ENCODE assay signal across 7 cellular contexts in the genomic region with DNA sequence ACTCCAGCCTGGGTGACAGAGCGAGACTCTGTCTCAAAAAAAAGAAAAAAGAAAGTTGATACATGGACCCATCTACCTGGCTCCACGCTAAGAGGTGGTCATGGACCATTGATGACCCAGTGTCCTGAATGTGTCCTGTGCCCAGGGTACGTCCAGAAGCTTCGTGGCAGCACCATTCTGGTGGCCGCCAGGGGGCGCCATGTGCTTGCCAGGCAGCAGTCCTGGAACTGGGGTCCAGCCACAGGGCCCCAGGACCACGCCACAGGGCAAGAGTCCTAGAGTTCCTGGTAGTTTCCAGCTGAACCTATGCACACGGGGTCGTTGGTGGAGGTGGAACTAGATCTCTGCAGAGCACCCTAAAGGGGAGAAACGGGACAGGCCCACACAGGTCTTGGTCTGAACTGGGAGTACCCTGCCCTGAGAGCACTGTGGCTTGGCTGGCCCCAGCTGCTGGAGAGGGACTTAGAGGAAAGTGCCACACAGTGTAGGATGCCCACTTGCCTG. TPM values are rescaled to one million over a fixed set of nuclear protein-coding genes. Genes with fewer than 3 reads are reported as not detected.
DNase-seq lines count a peak whose midpoint lies in the region; ATAC-seq, FAIRE-seq and TF ChIP-seq lines count a peak whose summit lies in the region.

No MANE protein-coding gene starts in this region.

- peak; percentile 66 for FAIRE-seq in GM12892 (lab: Jason Lieb, UNC)

- peaks cover 6% of the 10 kb centered on the region in 2 donors for H3K27me3 Mint-ChIP-seq in natural killer cell (ENCODE audit: low read depth in 2 of 2)
- peaks cover 9 to 30% of the 10 kb centered on the region in 2 donors for H3K27me3 Mint-ChIP-seq in stimulated activated naive B cell treated with anti-CD40 and anti-IgM and Interleukin-4, amounts not matched to agents 10 μg/mL and 1 μg/mL and 100 μg/mL, for 72 hours

- no peak overlapping the region for H3K4me3 Mint-ChIP-seq in natural killer cell
- H3K4me3 Mint-ChIP-seq in stimulated activated naive B cell treated with anti-CD40 and anti-IgM and Interleukin-4, amounts not matched to agents 10 μg/mL and 1 μg/mL and 100 μg/mL, for 72 hours, result no peak overlapping the region

- no peak for DNase-seq in GM12892 (ENCODE audit: insufficient read length)
- peak; percentile 71 for DNase-seq in NCI-H82 (lab: John Stamatoyannopoulos, UW)
- peak; percentile 61 for DNase-seq in activated T-cell treated with anti-CD3 and anti-CD28 coated beads for 1 hour (ENCODE audit: low read depth)
- DNase-seq in natural killer cell, result peak; percentile 71
- DNase-seq in stimulated activated naive B cell treated with anti-CD40 and anti-IgM and Interleukin-4, amounts not matched to agents 10 μg/mL and 1 μg/mL and 100 μg/mL, for 72 hours, result peak; percentile 29

- peak; percentile 58 for ATAC-seq in esophagus mucosa
- peak; percentile 61 to 81 (median 75) for ATAC-seq in natural killer cell
- peak; percentile 68 to 77 for ATAC-seq in stimulated activated naive B cell treated with anti-CD40 and anti-IgM and Interleukin-4, amounts not matched to agents 10 μg/mL and 1 μg/mL and 100 μg/mL, for 72 hours (replicated peaks)
- ATAC-seq in GM21717 (IDR thresholded peaks at IDR 0.05; ENCODE audit: unreplicated experiment), result no peak

- peak; percentile 95 for TF ChIP-seq CTCF in natural killer cell (IDR thresholded peaks at IDR 0.05)

- intact Hi-C loops in natural killer cell (cut with micrococcal nuclease), result no loop called here

- no peaks in the 10 kb centered on the region for H3K4me1 Mint-ChIP-seq in natural killer cell
- H3K4me1 Mint-ChIP-seq in stimulated activated naive B cell treated with anti-CD40 and anti-IgM and Interleukin-4, amounts not matched to agents 10 μg/mL and 1 μg/mL and 100 μg/mL, for 72 hours, result no peaks in the 10 kb centered on the region

- no peak for TF ChIP-seq POLR2A in GM12892 (IDR thresholded peaks at IDR 0.05; ENCODE audit: low read depth, low read length)

- no peak overlapping the region for H3K27ac Mint-ChIP-seq in natural killer cell
- no peak overlapping the region for H3K27ac Mint-ChIP-seq in stimulated activated naive B cell treated with anti-CD40 and anti-IgM and Interleukin-4, amounts not matched to agents 10 μg/mL and 1 μg/mL and 100 μg/mL, for 72 hours

- no peaks in the 10 kb centered on the region for H3K9me3 Mint-ChIP-seq in natural killer cell
- H3K9me3 Mint-ChIP-seq in stimulated activated naive B cell treated with anti-CD40 and anti-IgM and Interleukin-4, amounts not matched to agents 10 μg/mL and 1 μg/mL and 100 μg/mL, for 72 hours, result peaks cover 0 to 2% of the 10 kb centered on the region in 2 donors

- H3K36me3 Mint-ChIP-seq in natural killer cell, result no peaks in the 10 kb centered on the region
- no peaks in the 10 kb centered on the region for H3K36me3 Mint-ChIP-seq in stimulated activated naive B cell treated with anti-CD40 and anti-IgM and Interleukin-4, amounts not matched to agents 10 μg/mL and 1 μg/mL and 100 μg/mL, for 72 hours

RNA-seq across cellular contexts. Expression of gene FBXO27, which starts 19.9 kb away (rescaled TPM):
- 2.1 TPM for polyA plus RNA-seq in GM12892 (2012; ENCODE audit: missing spikeins)
- 41.9 TPM for total RNA-seq in esophagus mucosa
- total RNA-seq in natural killer cell, result under 1 TPM in 2 of 3 donors, not detected in 1; 0.23 to 0.38 TPM

RNA-seq across cellular contexts. Expression of gene ACP7, which starts 31.9 kb away (rescaled TPM):
- polyA plus RNA-seq in GM12892 (2012; ENCODE audit: missing spikeins), result not detected
- 0.32 TPM for total RNA-seq in esophagus mucosa
- total RNA-seq in natural killer cell, result not detected

Comparison
In these comparisons a context has a peak if more than half of its experiments do, and no peak if none do; other contexts are left out.
1. RNA of gene FBXO27, which starts 19.9 kb away (total RNA-seq): 41.9 TPM in esophagus mucosa (single experiment); 0.23 to 0.38 TPM in natural killer cell; every median in the first group is over 10 times any median in the second.